Comparison of ENCODE assay signal across 22 cellular contexts in genomic region chr14:59944909-59945308, GRCh38. TPM values are rescaled to one million over a fixed set of nuclear protein-coding genes. Genes with fewer than 3 reads are reported as not detected.
"Had no signal": no experiment of that assay in that cellular context is flagged by ENCODE, and none has a peak within 500 bp of the region (broad histone marks: within the 10 kb centered on the region; RNA-seq: fewer than 3 reads in every experiment).

No MANE protein-coding gene starts in this region.

- H3K27ac ChIP-seq: esophagus squamous epithelium, heart left ventricle, psoas muscle, right lobe of liver, spleen, testis, tibial nerve, upper lobe of right lung, vagina had no signal

- H3K9me3 ChIP-seq: esophagus squamous epithelium, psoas muscle, right lobe of liver, testis, tibial nerve, upper lobe of right lung, vagina had no signal

- H3K4me1 ChIP-seq: esophagus squamous epithelium, heart left ventricle, psoas muscle, right lobe of liver, spleen, testis, tibial nerve, upper lobe of right lung, vagina had no signal

- H3K36me3 ChIP-seq: esophagus squamous epithelium, heart left ventricle, right lobe of liver, spleen, tibial nerve, upper lobe of right lung, vagina had no signal

- FAIRE-seq: islet of Langerhans had no signal

- ATAC-seq: heart left ventricle; naive thymus-derived CD4-positive, alpha-beta T cell; psoas muscle; right lobe of liver; stimulated activated naive B cell treated with anti-CD40 and anti-IgM and Interleukin-4, amounts not matched to agents 10 μg/mL and 1 μg/mL and 100 μg/mL, for 72 hours; stimulated activated naive CD8-positive, alpha-beta T cell treated with anti-CD3 and anti-CD28 coated beads, Interleukin-15, amount 100 ng/mL, for 72 hours; upper lobe of right lung had no signal

- H3K4me3 ChIP-seq: esophagus squamous epithelium, heart left ventricle, psoas muscle, right lobe of liver, spleen, testis, tibial nerve, upper lobe of right lung, vagina had no signal

- H3K27me3 ChIP-seq: esophagus squamous epithelium, heart left ventricle, right lobe of liver, spleen, testis, tibial nerve, upper lobe of right lung, vagina had no signal

- DNase-seq: dermis blood vessel endothelial cell; esophagus squamous epithelium; foreskin fibroblast; heart left ventricle; hippocampal formation; kidney glomerular epithelial cell; naive thymus-derived CD4-positive, alpha-beta T cell; nephron progenitor cell; psoas muscle; retina; right lobe of liver; spleen; stimulated activated CD4-positive, alpha-beta T cell treated with anti-CD3 and anti-CD28 coated beads, Interleukin-15, amount 100 ng/mL, for 24 hours; stimulated activated CD4-positive, alpha-beta T cell treated with anti-CD3 and anti-CD28 coated beads, Interleukin-1b, Interleukin-23, amount 100 ng/mL, for 48 hours; stimulated activated CD4-positive, alpha-beta T cell treated with anti-CD3 and anti-CD28 coated beads, Interleukin-4, amount 100 ng/mL, for 24 hours; stimulated activated naive B cell treated with anti-CD40 and anti-IgM and Interleukin-4, amounts not matched to agents 10 μg/mL and 1 μg/mL and 100 μg/mL, for 72 hours; stimulated activated naive CD8-positive, alpha-beta T cell treated with anti-CD3 and anti-CD28 coated beads, Interleukin-15, amount 100 ng/mL, for 72 hours; testis; upper lobe of right lung had no signal

RNA-seq across cellular contexts. Expression of gene LRRC9, which starts 25.0 kb away (rescaled TPM):
- polyA plus RNA-seq: naive thymus-derived CD4-positive, alpha-beta T cell; spleen had no signal
